Comparison of ENCODE assay signal across 9 cellular contexts in the genomic region with DNA sequence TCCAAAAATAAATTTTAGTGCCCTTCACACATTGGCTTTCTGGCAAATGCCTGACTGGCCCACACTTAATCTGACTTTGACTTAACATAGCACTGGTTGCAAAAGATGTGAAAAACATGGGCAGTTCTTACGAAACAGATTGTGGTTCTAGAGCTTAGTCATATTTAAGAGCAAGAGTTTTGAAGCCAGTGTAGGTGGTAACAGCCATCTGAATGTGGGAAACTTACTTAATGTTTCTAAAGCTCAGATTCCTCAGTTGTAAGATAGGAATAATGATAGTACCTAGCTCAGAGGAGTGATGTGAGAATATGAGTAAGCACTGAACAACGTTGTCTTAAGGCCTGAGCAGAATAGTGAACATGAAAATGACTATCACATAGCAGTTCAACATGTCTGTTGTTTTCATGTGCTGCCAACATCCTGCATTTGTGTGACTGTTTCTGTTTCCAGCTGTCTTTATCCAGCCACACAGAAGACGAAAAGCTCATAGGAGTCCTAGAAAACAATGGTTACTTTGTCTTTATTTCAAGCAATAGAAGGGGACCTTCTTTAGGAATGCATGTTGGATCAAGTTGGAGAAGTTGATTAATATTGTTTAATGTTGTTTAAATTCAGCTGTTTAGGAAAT.
DNase-seq lines count a peak whose midpoint lies in the region; ATAC-seq, FAIRE-seq and TF ChIP-seq lines count a peak whose summit lies in the region.
"Had no signal": no experiment of that assay in that cellular context is flagged by ENCODE, and none has a peak within 500 bp of the region (broad histone marks: within the 10 kb centered on the region; RNA-seq: fewer than 3 reads in every experiment).

No MANE protein-coding gene starts in this region.

- DNase-seq in AG04449 (ENCODE audit: low read depth, low spot score): peak; percentile 83
- DNase-seq in GM12878 (ENCODE audit: low read depth, low spot score): no peak
- no peak for DNase-seq in stomach
- DNase-seq in stimulated activated CD4-positive, alpha-beta T cell treated with anti-CD3 and anti-CD28 coated beads, Interleukin-1b, Interleukin-23, amount 100 ng/mL, for 48 hours: no peak
- no peak for DNase-seq in NCI-H345 (lab: John Stamatoyannopoulos, UW)
- DNase-seq in germinal center (ENCODE audit: low spot score): no peak
- DNase-seq: DND-41 had no signal

- CTCF ChIA-PET in AG04449 (lab: Yijun Ruan, JAX) (no interaction called here), GM12878 (lab: Yijun Ruan, JAX) (interaction anchor here (0.7 to 1.3 kb wide), 2 partner anchors 9 to 28 kb away, joined by 3 to 5 read pairs; no protein-coding TSS in a partner anchor)

- TF ChIP-seq POLR2A in GM12878 (IDR thresholded peaks at IDR 0.05; ENCODE audit: low read depth, low read length) (no peak), stomach (IDR thresholded peaks at IDR 0.05) (no peak)

- H3K79me2 ChIP-seq in GM12878 (ENCODE audit: control insufficient read depth, insufficient read depth, low read length): no peaks in the 10 kb centered on the region

- H3K4me2 ChIP-seq in GM12878 (ENCODE audit: control insufficient read depth, insufficient read depth): no peak overlapping the region

- in situ Hi-C loops in GM12878 (cut with MboI): no loop called here

- no peaks in the 10 kb centered on the region for H3K36me3 ChIP-seq in GM12878 (ENCODE audit: control insufficient read depth in 2 of 2, insufficient read depth in 2 of 2, low read length in 1 of 2)
- H3K36me3 ChIP-seq in stomach: no peaks in the 10 kb centered on the region

- H3K27ac ChIP-seq in GM12878 (ENCODE audit: control insufficient read depth, insufficient read depth) (no peak overlapping the region), stomach (no peak overlapping the region)

- no TSS peak for BruUV-seq in GM12878 (replicated peaks; lab: Mats Ljungman, UMichigan)

- RAD21 ChIA-PET in GM12878 (lab: Charles Lee; ENCODE audit: unreplicated experiment): interaction anchor here (0.9 kb wide), 1 partner anchor 19 kb away, joined by 4 read pairs; no protein-coding TSS in a partner anchor

- H3K9ac ChIP-seq in GM12878 (ENCODE audit: control insufficient read depth, insufficient read depth, low read length): no peak overlapping the region

- TF ChIP-seq CTCF in AG04449 (IDR thresholded peaks at IDR 0.05; ENCODE audit: insufficient read depth, low read length, missing control alignments) (no peak), GM12878 (IDR thresholded peaks at IDR 0.05 in 2 of 3, conservative IDR thresholded peaks at IDR 0.05 in 1 of 3; ENCODE audit: control insufficient read depth in 2 of 3, extremely low read depth in 1 of 3, insufficient read depth in 1 of 3, low read depth in 3 of 3, low read length in 3 of 3) (no peak), stomach (IDR thresholded peaks at IDR 0.05) (no peak)

- no peak for TF ChIP-seq RAD21 in GM12878 (IDR thresholded peaks at IDR 0.05; ENCODE audit: insufficient read depth, low read depth, low read length)

- no peak for FAIRE-seq in GM12878 (lab: Jason Lieb, UNC)

- H3K4me1 ChIP-seq in GM12878 (ENCODE audit: control insufficient read depth, insufficient read depth, low read length): no peaks in the 10 kb centered on the region
- no peaks in the 10 kb centered on the region for H3K4me1 ChIP-seq in stomach

- POLR2A ChIA-PET in AG04449 (lab: Yijun Ruan, JAX) (no interaction called here), GM12878 (lab: Charles Lee) (no interaction called here)

- H3K27me3 ChIP-seq in GM12878 (replicated peaks in 1 of 2; ENCODE audit: control insufficient read depth in 2 of 2, insufficient read depth in 2 of 2, low read length in 1 of 2) (no peaks in the 10 kb centered on the region), stomach (no peaks in the 10 kb centered on the region)

- WGBS in GM12878 (ENCODE audit: insufficient coverage, insufficient replicate concordance, low lambda C conversion rate, missing lambda C conversion rate): 4% methylated on average over 3 of the region's 3 CpGs
- WGBS in stomach, 5 donors: 47 to 64% (median 51%) methylated on average over 3 of the region's 3 CpGs

- ATAC-seq in GM19452 (IDR thresholded peaks at IDR 0.05; ENCODE audit: unreplicated experiment) (peak; percentile 92), HG03280 (IDR thresholded peaks at IDR 0.05; ENCODE audit: unreplicated experiment) (peak; percentile 77), GM12878 (peak; percentile 89)

- SMC1A ChIA-PET in GM12878 (lab: Charles Lee; ENCODE audit: uncharacterized antibody, unreplicated experiment): interaction anchor here (1.0 to 1.2 kb wide), 2 partner anchors 12 to 29 kb away, joined by 3 read pairs; no protein-coding TSS in a partner anchor

- no peaks in the 10 kb centered on the region for H4K20me1 ChIP-seq in GM12878 (ENCODE audit: control insufficient read depth, insufficient read depth)

- H3K4me3 ChIP-seq in AG04449 (ENCODE audit: low read depth, low read length) (no peak overlapping the region), GM12878 (no peak overlapping the region), stomach (no peak overlapping the region)

- TF ChIP-seq EP300 in GM12878 (IDR thresholded peaks at IDR 0.05; ENCODE audit: borderline replicate concordance in 1 of 2, control insufficient read depth in 1 of 2, low read depth in 2 of 2, low read length in 2 of 2): no peak
- no peak for TF ChIP-seq EP300 in stomach (IDR thresholded peaks at IDR 0.05)

- intact Hi-C loops in GM12878 (cut with micrococcal nuclease; ENCODE audit: unreplicated experiment) (loop anchor here (10.0 kb wide), 1 partner anchor 217 kb away; no protein-coding TSS in a partner anchor), stomach (cut with DNase I; ENCODE audit: low total_unique reads) (no loop called here)

- H2AFZ ChIP-seq in GM12878 (ENCODE audit: control insufficient read depth, low read depth, low read length): no peak overlapping the region

- H3K9me3 ChIP-seq in GM12878 (replicated peaks; ENCODE audit: control insufficient read depth, insufficient read depth, low read length) (no peaks in the 10 kb centered on the region), stomach (no peaks in the 10 kb centered on the region)

TF ChIP-seq in GM12878, 131 proteins besides CTCF, POLR2A, EP300 and RAD21:
- TF ChIP-seq RUNX3 (IDR thresholded peaks at IDR 0.05; ENCODE audit: low read length) (0 out of 2 replicates have a peak, but pooled peaks have one; percentile 19), MXI1 (IDR thresholded peaks at IDR 0.05; ENCODE audit: low read depth, low read length) (no peak)
TF ChIP-seq in GM12878: peak in this region for 1.
